13 cellular contexts compared by ENCODE assay signal in genomic region chr3:14254812-14255702, GRCh38.
DNase-seq lines count a peak whose midpoint lies in the region; ATAC-seq and TF ChIP-seq lines count a peak whose summit lies in the region.
"Had no signal": no experiment of that assay in that cellular context is flagged by ENCODE, and none has a peak within 500 bp of the region (broad histone marks: within the 10 kb centered on the region; RNA-seq: fewer than 3 reads in every experiment).

No MANE protein-coding gene starts in this region.

- H3K4me3 ChIP-seq in HEK293 (ENCODE audit: low read depth, low read length) (no peak overlapping the region), Panc1 (ENCODE audit: low read depth in 2 of 2, low read length in 2 of 2) (no peak overlapping the region), trophoblast cell (ENCODE audit: low read depth, low read length) (no peak overlapping the region)
- no peak overlapping the region for H3K4me3 ChIP-seq in naive thymus-derived CD4-positive, alpha-beta T cell (ENCODE audit: low read length)
- H3K4me3 ChIP-seq: BLaER1 treated with 17β-estradiol and CSF1 and Interleukin-3, amounts not matched to agents 10 nM and 100 nM had no signal

- BruUV-seq in Panc1 (replicated peaks; lab: Mats Ljungman, UMichigan): no TSS peak

- H3K18ac ChIP-seq in trophoblast cell (ENCODE audit: low read length): no peak overlapping the region

- no peaks in the 10 kb centered on the region for H3K36me3 ChIP-seq in HEK293 (ENCODE audit: control insufficient read depth in 2 of 2, insufficient read depth in 1 of 2, low read length in 2 of 2)
- H3K36me3 ChIP-seq in Panc1 (ENCODE audit: control insufficient read depth, insufficient read depth, low read length): no peaks in the 10 kb centered on the region
- no peaks in the 10 kb centered on the region for H3K36me3 ChIP-seq in naive thymus-derived CD4-positive, alpha-beta T cell (ENCODE audit: control insufficient read depth in 2 of 3, insufficient read depth in 3 of 3, low read length in 3 of 3)
- no peaks in the 10 kb centered on the region for H3K36me3 ChIP-seq in trophoblast cell (ENCODE audit: control insufficient read depth in 1 of 2, insufficient read depth in 2 of 2, low read length in 2 of 2)
- H3K36me3 ChIP-seq: BLaER1 treated with 17β-estradiol and CSF1 and Interleukin-3, amounts not matched to agents 10 nM and 100 nM had no signal

- H4K8ac ChIP-seq in trophoblast cell (ENCODE audit: low read depth, low read length): no peak overlapping the region

- no peak overlapping the region for H2BK5ac ChIP-seq in trophoblast cell (ENCODE audit: low read depth, low read length, poor library complexity)

- no peak overlapping the region for H3K23ac ChIP-seq in trophoblast cell (ENCODE audit: low read length)

- no peak overlapping the region for H2AFZ ChIP-seq in trophoblast cell (ENCODE audit: insufficient read depth, low read length, poor library complexity)

- no peaks in the 10 kb centered on the region for H3K4me1 Mint-ChIP-seq in naive thymus-derived CD4-positive, alpha-beta T cell
- H3K4me1 Mint-ChIP-seq: CD4-positive, CD25-positive, alpha-beta regulatory T cell had no signal

- no peak overlapping the region for H2BK120ac ChIP-seq in trophoblast cell (ENCODE audit: insufficient read depth, low read length, poor library complexity)

- intact Hi-C loops in Panc1 (cut with micrococcal nuclease; ENCODE audit: unreplicated experiment): no loop called here
- intact Hi-C loops in naive thymus-derived CD4-positive, alpha-beta T cell (cut with micrococcal nuclease): no loop called here

- H3K4me2 ChIP-seq in trophoblast cell (ENCODE audit: low read length): no peak overlapping the region
- H3K4me2 ChIP-seq: BLaER1 treated with 17β-estradiol and CSF1 and Interleukin-3, amounts not matched to agents 10 nM and 100 nM had no signal

- H3K9me3 Mint-ChIP-seq in naive thymus-derived CD4-positive, alpha-beta T cell: no peaks in the 10 kb centered on the region

- ATAC-seq in Panc1 (no peak), HG02759 (IDR thresholded peaks at IDR 0.05; ENCODE audit: unreplicated experiment) (no peak)
- peak; percentile 16 for ATAC-seq in naive thymus-derived CD4-positive, alpha-beta T cell
- ATAC-seq: HCT116 had no signal

- peaks cover 18% of the 10 kb centered on the region for H3K79me1 ChIP-seq in trophoblast cell (ENCODE audit: low read length)

- POLR2A ChIA-PET in HEK293 (lab: Yijun Ruan, JAX) (no interaction called here), Panc1 (lab: Charles Lee) (no interaction called here)
- POLR2A ChIA-PET in naive thymus-derived CD4-positive, alpha-beta T cell (lab: Charles Lee): no interaction called here

- H3K9me3 ChIP-seq in HEK293 (ENCODE audit: control insufficient read depth, insufficient read depth, low read depth, low read length) (no peaks in the 10 kb centered on the region), Panc1 (ENCODE audit: control insufficient read depth, insufficient read depth, low read depth, low read length) (no peaks in the 10 kb centered on the region), trophoblast cell (ENCODE audit: insufficient read depth, low read depth, low read length) (peaks cover 1% of the 10 kb centered on the region)
- no peaks in the 10 kb centered on the region for H3K9me3 ChIP-seq in naive thymus-derived CD4-positive, alpha-beta T cell (ENCODE audit: control insufficient read depth in 2 of 3, low read length in 3 of 3)

- H3K79me2 ChIP-seq in trophoblast cell (ENCODE audit: control insufficient read depth, insufficient read depth, low read length, poor library complexity): no peaks in the 10 kb centered on the region

- H3K27me3 Mint-ChIP-seq in naive thymus-derived CD4-positive, alpha-beta T cell: no peaks in the 10 kb centered on the region

- H2AK5ac ChIP-seq in trophoblast cell (ENCODE audit: low read length): peak overlapping the region; percentile 15

- no peak overlapping the region for H3K4me3 Mint-ChIP-seq in naive thymus-derived CD4-positive, alpha-beta T cell
- H3K4me3 Mint-ChIP-seq: CD4-positive, CD25-positive, alpha-beta regulatory T cell had no signal

- in situ Hi-C loops in Panc1 (cut with HindIII; ENCODE audit: low pct_unique_long_range_greater_than_20kb, low sequenced_read_pairs): no loop called here

- no peak overlapping the region for H3K27ac ChIP-seq in HEK293 (ENCODE audit: extremely low read depth, low read depth, low read length)
- H3K27ac ChIP-seq in Panc1 (ENCODE audit: low read length): peak overlapping the region; percentile 80
- H3K27ac ChIP-seq in naive thymus-derived CD4-positive, alpha-beta T cell (ENCODE audit: low read depth, low read length): no peak overlapping the region
- no peak overlapping the region for H3K27ac ChIP-seq in trophoblast cell (ENCODE audit: low read depth, low read length)
- H3K27ac ChIP-seq: BLaER1 treated with 17β-estradiol and CSF1 and Interleukin-3, amounts not matched to agents 10 nM and 100 nM had no signal

- WGBS in trophoblast cell (ENCODE audit: extremely low coverage, insufficient coverage, insufficient read length): 93% methylated on average over 7 of the region's 9 CpGs

- CTCF ChIA-PET in HEK293 (lab: Yijun Ruan, JAX): interaction anchor here (2.2 to 7.7 kb wide), 2 partner anchors 52 to 207 kb away, joined by 6 to 163 read pairs; no protein-coding TSS in a partner anchor
- CTCF ChIA-PET in Panc1 (lab: Charles Lee): no interaction called here
- CTCF ChIA-PET in naive thymus-derived CD4-positive, alpha-beta T cell (lab: Charles Lee): no interaction called here

- no peak overlapping the region for H3K4ac ChIP-seq in trophoblast cell (ENCODE audit: low read depth, low read length)

- DNase-seq in Panc1 (ENCODE audit: low read depth, low spot score): no peak
- DNase-seq in naive thymus-derived CD4-positive, alpha-beta T cell: no peak
- no peak for DNase-seq in trophoblast cell
- no peak for DNase-seq in NCI-H1417 (lab: John Stamatoyannopoulos, UW)
- no peak for DNase-seq in NOMO-1 treated with dmso at 0.1 percent for 144 hours (lab: John Stamatoyannopoulos, UW; ENCODE audit: unreplicated experiment)
- DNase-seq: ACHN; CD4-positive, CD25-positive, alpha-beta regulatory T cell; DMS53; GF-D8 had no signal

- H3K9ac ChIP-seq in trophoblast cell (ENCODE audit: low read length): no peak overlapping the region
- H3K9ac ChIP-seq: BLaER1 treated with 17β-estradiol and CSF1 and Interleukin-3, amounts not matched to agents 10 nM and 100 nM had no signal

- no peak overlapping the region for H4K12ac ChIP-seq in trophoblast cell (ENCODE audit: low read depth, low read length)

- no peak overlapping the region for H3K14ac ChIP-seq in trophoblast cell (ENCODE audit: low read length)

- no peaks in the 10 kb centered on the region for H3K4me1 ChIP-seq in HEK293 (ENCODE audit: control insufficient read depth, insufficient read depth, low read length)
- H3K4me1 ChIP-seq in Panc1 (ENCODE audit: control insufficient read depth, insufficient read depth, low read length): peaks cover 21% of the 10 kb centered on the region
- H3K4me1 ChIP-seq in naive thymus-derived CD4-positive, alpha-beta T cell (ENCODE audit: control insufficient read depth in 2 of 2, insufficient read depth in 2 of 2, low read length in 2 of 2): no peaks in the 10 kb centered on the region
- peaks cover 16% of the 10 kb centered on the region in 2 experiments for H3K4me1 ChIP-seq in trophoblast cell (ENCODE audit: control insufficient read depth in 1 of 2, insufficient read depth in 2 of 2, low read length in 2 of 2)

- H3K36me3 Mint-ChIP-seq in naive thymus-derived CD4-positive, alpha-beta T cell: no peaks in the 10 kb centered on the region
- H3K36me3 Mint-ChIP-seq: CD4-positive, CD25-positive, alpha-beta regulatory T cell had no signal

- peak overlapping the region; percentile 33 for H4K91ac ChIP-seq in trophoblast cell (ENCODE audit: low read depth, low read length)

- TF ChIP-seq CTCF in HEK293 (tag by site-specific recombination; IDR thresholded peaks at IDR 0.05) (no peak), Panc1 (IDR thresholded peaks at IDR 0.05) (no peak)

- peak overlapping the region in 1 of 9 donors; percentile 29 for H3K27ac Mint-ChIP-seq in naive thymus-derived CD4-positive, alpha-beta T cell

- peak overlapping the region; percentile 4 for H2BK12ac ChIP-seq in trophoblast cell (ENCODE audit: low read length)

- H3K27me3 ChIP-seq in Panc1 (ENCODE audit: control insufficient read depth, insufficient read depth, low read length): no peaks in the 10 kb centered on the region
- H3K27me3 ChIP-seq in naive thymus-derived CD4-positive, alpha-beta T cell (ENCODE audit: control insufficient read depth in 2 of 2, insufficient read depth in 2 of 2, low read length in 2 of 2): no peaks in the 10 kb centered on the region
- no peaks in the 10 kb centered on the region for H3K27me3 ChIP-seq in trophoblast cell (ENCODE audit: insufficient read depth, low read length)

TF ChIP-seq in HEK293, 187 proteins besides CTCF, POLR2A, EP300 and RAD21 (continues in another document):
- TF ChIP-seq, protein P1, sequence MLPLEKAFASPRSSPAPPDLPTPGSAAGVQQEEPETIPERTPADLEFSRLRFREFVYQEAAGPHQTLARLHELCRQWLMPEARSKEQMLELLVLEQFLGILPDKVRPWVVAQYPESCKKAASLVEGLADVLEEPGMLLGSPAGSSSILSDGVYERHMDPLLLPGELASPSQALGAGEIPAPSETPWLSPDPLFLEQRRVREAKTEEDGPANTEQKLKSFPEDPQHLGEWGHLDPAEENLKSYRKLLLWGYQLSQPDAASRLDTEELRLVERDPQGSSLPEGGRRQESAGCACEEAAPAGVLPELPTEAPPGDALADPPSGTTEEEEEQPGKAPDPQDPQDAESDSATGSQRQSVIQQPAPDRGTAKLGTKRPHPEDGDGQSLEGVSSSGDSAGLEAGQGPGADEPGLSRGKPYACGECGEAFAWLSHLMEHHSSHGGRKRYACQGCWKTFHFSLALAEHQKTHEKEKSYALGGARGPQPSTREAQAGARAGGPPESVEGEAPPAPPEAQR (tag by site-specific recombination; IDR thresholded peaks at IDR 0.05): no peak
- TF ChIP-seq ZFP69B (tag by site-specific recombination; IDR thresholded peaks at IDR 0.05): no peak
